ENCODE assay signal across 8 cellular contexts in genomic region chr19:46990998-46991676, GRCh38. TPM values are rescaled to one million over a fixed set of nuclear protein-coding genes. Genes with fewer than 3 reads are reported as not detected.
DNase-seq lines count a peak whose midpoint lies in the region; ATAC-seq and TF ChIP-seq lines count a peak whose summit lies in the region.

No MANE protein-coding gene starts in this region.

- H3K9me3 Mint-ChIP-seq in activated CD8-positive, alpha-beta memory T cell treated with anti-CD3 and anti-CD28 coated beads, Interleukin-2, amount 10 ng/mL, durations not matched to agents 7 days and 5 days (ENCODE audit: low read depth), result no peaks in the 10 kb centered on the region
- no peaks in the 10 kb centered on the region for H3K9me3 Mint-ChIP-seq in mesothelial cell of epicardium

- no peak overlapping the region for H3K4me3 ChIP-seq in HEK293 (ENCODE audit: low read depth, low read length)

- DNase-seq in AML-193 (lab: John Stamatoyannopoulos, UW) (peak; percentile 16 to 35), NCI-H82 treated with DMSO at 0.1 percent for 48 hours (lab: John Stamatoyannopoulos, UW; ENCODE audit: unreplicated experiment) (peak; percentile 42), epidermal melanocyte (ENCODE audit: insufficient read length, low spot score) (peak; percentile 79), mesothelial cell of epicardium (ENCODE audit: low spot score in 2 of 2, unreplicated experiment in 2 of 2) (peak in 1 of 2 experiments; percentile 80)
- DNase-seq in activated CD8-positive, alpha-beta memory T cell treated with anti-CD3 and anti-CD28 coated beads, Interleukin-2, amount 10 ng/mL, durations not matched to agents 7 days and 5 days, result peak; percentile 77
- peak; percentile 30 to 47 for DNase-seq in stimulated activated CD8-positive, alpha-beta memory T cell treated with anti-CD3 and anti-CD28 coated beads, Interleukin-2, amount 100 ng/mL, for 48 hours (ENCODE audit: low read depth in 2 of 2)

- POLR2A ChIA-PET in HEK293 (lab: Yijun Ruan, JAX), result interaction anchor here (0.6 to 1.2 kb wide), 3 partner anchors 16 to 135 kb away, joined by 3 to 4 read pairs (median 3); no protein-coding TSS in a partner anchor

- CTCF ChIA-PET in HEK293 (lab: Yijun Ruan, JAX), result interaction anchor here (0.6 to 5.6 kb wide), 54 partner anchors 8 to 714 kb away, joined by 3 to 65 read pairs (median 6); partner anchors contain the start of genes AP2S1 and SLC1A5
- CTCF ChIA-PET in activated CD8-positive, alpha-beta memory T cell treated with anti-CD3 and anti-CD28 coated beads, Interleukin-2, amount 10 ng/mL, durations not matched to agents 7 days and 5 days (lab: Charles Lee), result interaction anchor here (0.5 to 5.2 kb wide), 40 partner anchors 9 to 1961 kb away, joined by 3 to 42 read pairs (median 4); partner anchors contain the start of genes AP2S1 and NPAS1

- peaks cover 0 to 60% of the 10 kb centered on the region in 2 experiments; a peak in 1 of 3 replicates for H3K36me3 ChIP-seq in HEK293 (ENCODE audit: control insufficient read depth in 2 of 2, insufficient read depth in 1 of 2, low read length in 2 of 2)

- TF ChIP-seq CTCF in HEK293 (tag by site-specific recombination; IDR thresholded peaks at IDR 0.05) (peak; percentile 84), mesothelial cell of epicardium (IDR thresholded peaks at IDR 0.05; ENCODE audit: unreplicated experiment) (peak; percentile 76)

- no peaks in the 10 kb centered on the region for H3K4me1 ChIP-seq in HEK293 (ENCODE audit: control insufficient read depth, insufficient read depth, low read length)

- H3K9me3 ChIP-seq in HEK293 (ENCODE audit: control insufficient read depth, insufficient read depth, low read depth, low read length), result no peaks in the 10 kb centered on the region

- H3K36me3 Mint-ChIP-seq in activated CD8-positive, alpha-beta memory T cell treated with anti-CD3 and anti-CD28 coated beads, Interleukin-2, amount 10 ng/mL, durations not matched to agents 7 days and 5 days, result peaks cover 5% of the 10 kb centered on the region
- H3K36me3 Mint-ChIP-seq in mesothelial cell of epicardium, result peaks cover 11% of the 10 kb centered on the region

- no peak overlapping the region for H3K27ac ChIP-seq in HEK293 (ENCODE audit: extremely low read depth, low read depth, low read length)

- H3K4me1 Mint-ChIP-seq in activated CD8-positive, alpha-beta memory T cell treated with anti-CD3 and anti-CD28 coated beads, Interleukin-2, amount 10 ng/mL, durations not matched to agents 7 days and 5 days, result peaks cover 16% of the 10 kb centered on the region
- peaks cover 5% of the 10 kb centered on the region for H3K4me1 Mint-ChIP-seq in mesothelial cell of epicardium

- ATAC-seq in activated CD8-positive, alpha-beta memory T cell treated with anti-CD3 and anti-CD28 coated beads, Interleukin-2, amount 10 ng/mL, durations not matched to agents 7 days and 5 days, result peak; percentile 76
- ATAC-seq in HG03025 (IDR thresholded peaks at IDR 0.05; ENCODE audit: low FRiP score, unreplicated experiment), result no peak

- H3K27ac Mint-ChIP-seq in activated CD8-positive, alpha-beta memory T cell treated with anti-CD3 and anti-CD28 coated beads, Interleukin-2, amount 10 ng/mL, durations not matched to agents 7 days and 5 days, result peak overlapping the region; percentile 64
- H3K27ac Mint-ChIP-seq in mesothelial cell of epicardium, result peak overlapping the region; percentile 76

- H3K27me3 Mint-ChIP-seq in activated CD8-positive, alpha-beta memory T cell treated with anti-CD3 and anti-CD28 coated beads, Interleukin-2, amount 10 ng/mL, durations not matched to agents 7 days and 5 days, result no peaks in the 10 kb centered on the region
- no peaks in the 10 kb centered on the region for H3K27me3 Mint-ChIP-seq in mesothelial cell of epicardium (ENCODE audit: low read depth)

- no peak overlapping the region for H3K4me3 Mint-ChIP-seq in activated CD8-positive, alpha-beta memory T cell treated with anti-CD3 and anti-CD28 coated beads, Interleukin-2, amount 10 ng/mL, durations not matched to agents 7 days and 5 days
- no peak overlapping the region for H3K4me3 Mint-ChIP-seq in mesothelial cell of epicardium

TF ChIP-seq in HEK293, 187 proteins besides CTCF, POLR2A, EP300 and RAD21 (continues in another document):
- TF ChIP-seq ZNF214 (tag by site-specific recombination; IDR thresholded peaks at IDR 0.05; ENCODE audit: borderline replicate concordance) (no peak), KLF8 (tag by site-specific recombination; IDR thresholded peaks at IDR 0.05) (peak; percentile 39; the same call in 1 of the 2 replicates), ZNF394 (tag by site-specific recombination; IDR thresholded peaks at IDR 0.05; ENCODE audit: borderline replicate concordance) (peak; percentile 27; the same call in 1 of the 2 replicates), ZNF366 (tag by site-specific recombination; conservative IDR thresholded peaks at IDR 0.05) (peak; percentile 54; the same call in 1 of the 2 replicates), ZXDB (tag by site-specific recombination; IDR thresholded peaks at IDR 0.05) (peak; percentile 50), ZBTB8A (tag by site-specific recombination; IDR thresholded peaks at IDR 0.05) (0 out of 2 replicates have a peak, but pooled peaks have one; percentile 12), ZNF16 (tag by site-specific recombination; IDR thresholded peaks at IDR 0.05; ENCODE audit: low read depth) (no peak), ZNF776 (tag by site-specific recombination; IDR thresholded peaks at IDR 0.05; ENCODE audit: borderline replicate concordance) (no peak), ZFP37 (tag by site-specific recombination; IDR thresholded peaks at IDR 0.05) (0 out of 2 replicates have a peak, but pooled peaks have one; percentile 55), ZNF791 (tag by site-specific recombination; IDR thresholded peaks at IDR 0.05) (no peak), ZNF555 (tag by site-specific recombination; conservative IDR thresholded peaks at IDR 0.05) (no peak), KLF10 (tag by site-specific recombination; IDR thresholded peaks at IDR 0.05) (peak; percentile 68; the same call in 1 of the 2 replicates), ZFP69B (tag by site-specific recombination; IDR thresholded peaks at IDR 0.05) (peak; percentile 57; the same call in 1 of the 2 replicates), IKZF3 (tag by site-specific recombination; IDR thresholded peaks at IDR 0.05) (peak; percentile 83), ZNF311 (tag by site-specific recombination; IDR thresholded peaks at IDR 0.05; ENCODE audit: borderline replicate concordance) (no peak), ZBTB48 (tag by site-specific recombination; IDR thresholded peaks at IDR 0.05) (no peak), ZNF449 (tag by site-specific recombination; IDR thresholded peaks at IDR 0.05) (no peak), ZBTB11 (tag by site-specific recombination; conservative IDR thresholded peaks at IDR 0.05; ENCODE audit: low read depth) (peak; percentile 28)

RNA-seq across cellular contexts. Expression of gene NPAS1, which starts 28.5 kb away (rescaled TPM):
- total RNA-seq in activated CD8-positive, alpha-beta memory T cell treated with anti-CD3 and anti-CD28 coated beads, Interleukin-2, amount 10 ng/mL, durations not matched to agents 7 days and 5 days, result under 1 TPM; 0.41 to 0.68 TPM
- total RNA-seq in mesothelial cell of epicardium, result 3.4 to 3.9 TPM (median 3.9 TPM) in 3 replicates

RNA-seq across cellular contexts. Expression of gene TMEM160, which starts 57.3 kb away (rescaled TPM):
- total RNA-seq in activated CD8-positive, alpha-beta memory T cell treated with anti-CD3 and anti-CD28 coated beads, Interleukin-2, amount 10 ng/mL, durations not matched to agents 7 days and 5 days, result 10 to 100 TPM; 77.5 to 87.8 TPM
- 35.4 to 38.1 TPM (median 36.2 TPM) in 3 replicates for total RNA-seq in mesothelial cell of epicardium
